In the genomic region with DNA sequence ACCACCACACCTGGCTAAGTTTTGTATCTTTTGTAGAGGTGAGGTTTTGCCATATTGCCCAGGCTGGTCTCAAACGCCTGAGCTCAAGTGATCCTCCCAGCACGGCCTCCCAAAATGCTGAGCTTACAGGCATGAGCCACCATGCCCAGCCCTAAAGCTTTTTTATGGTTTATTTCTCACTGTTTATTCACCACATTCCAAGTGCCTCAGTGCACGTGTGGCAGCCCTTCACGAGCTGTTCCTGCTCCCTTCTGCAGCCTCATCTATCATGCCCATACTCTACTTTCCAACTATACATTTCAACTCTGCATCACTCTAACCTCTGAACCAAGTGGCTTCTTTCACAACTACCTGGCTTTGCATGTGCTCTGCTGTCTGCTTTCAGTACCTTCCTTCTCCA, we compare ENCODE assay signal across 8 cellular contexts.
"Had no signal": no experiment of that assay in that cellular context is flagged by ENCODE, and none has a peak within 500 bp of the region (broad histone marks: within the 10 kb centered on the region; RNA-seq: fewer than 3 reads in every experiment).

No MANE protein-coding gene starts in this region.

- H3K4me3 ChIP-seq: GM23248, K562 had no signal

- H2AFZ ChIP-seq: GM23248 had no signal

- H3K27ac ChIP-seq: GM23248, HL-60 had no signal

- ATAC-seq: HepG2, K562 had no signal

- DNase-seq: GM23248, GOT3, H9, HCEC 1CT, KG1 had no signal

- H3K9ac ChIP-seq: GM23248 had no signal
